ENCODE assay signal across 18 cellular contexts in the genomic region with DNA sequence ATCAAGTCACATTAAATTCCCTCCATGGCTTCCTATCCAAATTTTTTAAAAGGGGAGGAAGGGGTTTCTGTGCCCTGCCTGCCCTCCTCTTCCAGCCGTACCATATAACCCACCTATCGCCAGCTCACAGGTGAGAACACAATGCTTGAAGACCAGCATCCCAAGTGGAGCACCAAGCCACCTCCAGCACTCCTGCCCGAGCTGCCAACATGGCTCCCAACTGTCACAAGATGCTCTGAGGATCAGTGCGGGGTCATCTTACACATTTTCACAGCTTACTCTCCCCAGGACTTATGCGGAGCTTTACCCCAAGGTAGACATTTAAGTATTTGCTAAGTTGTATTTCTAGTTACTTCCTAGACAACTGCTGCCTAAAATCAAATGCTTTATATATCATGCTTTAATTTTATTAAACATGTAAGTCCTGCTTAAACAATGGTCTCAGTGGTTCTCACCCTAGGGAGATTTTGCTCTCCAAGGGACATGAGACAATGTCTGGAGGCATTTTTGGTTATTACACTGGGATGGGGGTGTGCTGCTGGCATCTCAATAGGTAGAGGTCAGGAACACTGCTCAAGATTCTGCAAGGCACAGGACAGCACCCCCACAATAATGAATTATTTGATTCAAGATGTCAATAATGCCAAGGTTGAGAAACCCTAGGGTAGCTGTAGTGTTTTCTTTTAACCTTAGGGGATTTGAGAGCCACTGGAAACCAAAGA. TPM values are rescaled to one million over a fixed set of nuclear protein-coding genes. Genes with fewer than 3 reads are reported as not detected.
A peak's percentile ranks its signal among the peaks of the same experiment; 100 is the strongest.
DNase-seq lines count a peak whose midpoint lies in the region; ATAC-seq and TF ChIP-seq lines count a peak whose summit lies in the region.
"Had no signal": no experiment of that assay in that cellular context is flagged by ENCODE, and none has a peak within 500 bp of the region (broad histone marks: within the 10 kb centered on the region; RNA-seq: fewer than 3 reads in every experiment).

No MANE protein-coding gene starts in this region.

- DNase-seq in DMS 273 (lab: John Stamatoyannopoulos, UW; ENCODE audit: unreplicated experiment) (peak; percentile 17), DMS 273 treated with DMSO at 0.1 percent for 48 hours (lab: John Stamatoyannopoulos, UW) (no peak), H9 (peak; percentile 32), neural progenitor cell (ENCODE audit: low spot score) (no peak), CD1c-positive myeloid dendritic cell (ENCODE audit: extremely low spot score) (no peak), mesothelial cell of epicardium (ENCODE audit: low spot score in 2 of 2, unreplicated experiment in 2 of 2) (no peak)
- no peak for DNase-seq in central memory CD8-positive, alpha-beta T cell (ENCODE audit: low spot score in 2 of 2)
- DNase-seq: DMS53, GM23248, KG1, NCI-H1092 treated with DMSO at 0.1 percent for 48 hours, NCI-H187 treated with DMSO at 0.1 percent for 48 hours, NCI-H446, PC-9, Right ventricle myocardium superior had no signal

- no peak overlapping the region for H2BK5ac ChIP-seq in H9 (ENCODE audit: insufficient read length, low read length)

- no peaks in the 10 kb centered on the region for H3K79me1 ChIP-seq in H9 (ENCODE audit: insufficient read depth, low read depth, low read length, poor library complexity, severe bottlenecking)

- H3K4me3 Mint-ChIP-seq in H9, result no peak overlapping the region
- no peak overlapping the region for H3K4me3 Mint-ChIP-seq in central memory CD8-positive, alpha-beta T cell
- no peak overlapping the region for H3K4me3 Mint-ChIP-seq in neural progenitor cell
- no peak overlapping the region for H3K4me3 Mint-ChIP-seq in mesothelial cell of epicardium

- H3K4me1 Mint-ChIP-seq in H9 (no peaks in the 10 kb centered on the region), neural progenitor cell (no peaks in the 10 kb centered on the region), mesothelial cell of epicardium (no peaks in the 10 kb centered on the region)
- no peaks in the 10 kb centered on the region for H3K4me1 Mint-ChIP-seq in central memory CD8-positive, alpha-beta T cell

- H3K9me3 Mint-ChIP-seq in H9, result no peaks in the 10 kb centered on the region
- H3K9me3 Mint-ChIP-seq in central memory CD8-positive, alpha-beta T cell, result no peaks in the 10 kb centered on the region
- H3K9me3 Mint-ChIP-seq in neural progenitor cell, result no peaks in the 10 kb centered on the region
- H3K9me3 Mint-ChIP-seq in mesothelial cell of epicardium, result no peaks in the 10 kb centered on the region

- H4K20me1 ChIP-seq in H9 (ENCODE audit: control insufficient read depth, insufficient read depth, insufficient read length) (no peaks in the 10 kb centered on the region), neural progenitor cell (ENCODE audit: low read depth) (no peaks in the 10 kb centered on the region)

- H3K4me1 ChIP-seq in H9 (ENCODE audit: insufficient read depth, low read length) (no peaks in the 10 kb centered on the region), neural progenitor cell (no peaks in the 10 kb centered on the region)
- H3K4me1 ChIP-seq: BLaER1 had no signal

- H3K4me2 ChIP-seq in H9 (ENCODE audit: insufficient read depth, insufficient read length, low read length) (no peak overlapping the region), neural progenitor cell (no peak overlapping the region)
- H3K4me2 ChIP-seq: BLaER1, PC-9 had no signal

- H3K18ac ChIP-seq in H9 (ENCODE audit: insufficient read length, low read depth, low read length), result no peak overlapping the region

- H3K4ac ChIP-seq in H9 (ENCODE audit: low read depth, low read length), result no peak overlapping the region

- H3K4me3 ChIP-seq in neural progenitor cell, result no peak overlapping the region
- H3K4me3 ChIP-seq: BLaER1, GM23248, PC-9 had no signal

- ATAC-seq in central memory CD8-positive, alpha-beta T cell (replicated peaks; ENCODE audit: extremely low read depth, poor library complexity, severe bottlenecking), result no peak
- ATAC-seq in GM21423 (IDR thresholded peaks at IDR 0.05; ENCODE audit: unreplicated experiment), result no peak

- H3K27ac ChIP-seq in H9 (ENCODE audit: insufficient read length, low read depth, low read length), result no peak overlapping the region
- peak overlapping the region; percentile 16 for H3K27ac ChIP-seq in neural progenitor cell
- H3K27ac ChIP-seq: 22Rv1, BLaER1, GM23248, PC-9 had no signal

- H2BK15ac ChIP-seq in H9 (ENCODE audit: low read depth, low read length), result no peak overlapping the region

- no peak overlapping the region for H3K9ac ChIP-seq in H9 (ENCODE audit: extremely low read depth, insufficient read length, low read length)
- H3K9ac ChIP-seq in neural progenitor cell, result no peak overlapping the region
- H3K9ac ChIP-seq: BLaER1, GM23248 had no signal

- H3K27me3 Mint-ChIP-seq in H9 (ENCODE audit: low read depth) (no peaks in the 10 kb centered on the region), neural progenitor cell (ENCODE audit: insufficient read depth, low read depth) (peaks cover 3% of the 10 kb centered on the region), mesothelial cell of epicardium (ENCODE audit: low read depth) (peaks cover 7% of the 10 kb centered on the region)
- H3K27me3 Mint-ChIP-seq in central memory CD8-positive, alpha-beta T cell, result no peaks in the 10 kb centered on the region

- no peak for TF ChIP-seq CTCF in H9 (conservative IDR thresholded peaks at IDR 0.05)
- no peak for TF ChIP-seq CTCF in neural progenitor cell (IDR thresholded peaks at IDR 0.05)
- no peak for TF ChIP-seq CTCF in mesothelial cell of epicardium (IDR thresholded peaks at IDR 0.05; ENCODE audit: unreplicated experiment)

- H4K8ac ChIP-seq in H9 (replicated peaks; ENCODE audit: insufficient read length, low read depth, low read length), result no peak overlapping the region

- WGBS in H9 (ENCODE audit: extremely low coverage, insufficient read length, low lambda C conversion rate), result no CpG with 5 or more reads among the region's 5 CpGs

- no peaks in the 10 kb centered on the region for H3K27me3 ChIP-seq in H9 (ENCODE audit: insufficient read depth, low read length)
- no peaks in the 10 kb centered on the region for H3K27me3 ChIP-seq in neural progenitor cell
- H3K27me3 ChIP-seq: BLaER1 had no signal

- no peak overlapping the region for H4K91ac ChIP-seq in H9 (ENCODE audit: insufficient read length, low read depth, low read length)

- H4K5ac ChIP-seq in H9 (ENCODE audit: insufficient read length, low read depth, low read length), result no peak overlapping the region

- no peak overlapping the region for H3K56ac ChIP-seq in H9 (ENCODE audit: insufficient read length, low read depth, low read length)

- H3K23me2 ChIP-seq in H9 (ENCODE audit: insufficient read length, low read depth, low read length, poor library complexity, severe bottlenecking), result no peaks in the 10 kb centered on the region

- no peak overlapping the region for H2BK12ac ChIP-seq in H9 (ENCODE audit: insufficient read length, low read depth, low read length)

- H2BK20ac ChIP-seq in H9 (ENCODE audit: low read depth, low read length, poor library complexity, severe bottlenecking), result no peak overlapping the region

- no peak overlapping the region for H3K23ac ChIP-seq in H9 (ENCODE audit: insufficient read length, low read depth, low read length)

- H3K9me3 ChIP-seq in H9 (ENCODE audit: control insufficient read depth, low read depth, low read length), result no peaks in the 10 kb centered on the region
- H3K9me3 ChIP-seq in neural progenitor cell (ENCODE audit: low read depth), result no peaks in the 10 kb centered on the region
- H3K9me3 ChIP-seq: BLaER1 had no signal

- H2BK120ac ChIP-seq in H9 (ENCODE audit: low read depth, low read length, poor library complexity, severe bottlenecking), result no peak overlapping the region

- peaks cover 13 to 26% (median 25%) of the 10 kb centered on the region in 3 experiments; a peak in 6 of 7 replicates for H3K36me3 Mint-ChIP-seq in H9 (ENCODE audit: insufficient read depth in 1 of 3, low read depth in 3 of 3)
- H3K36me3 Mint-ChIP-seq in central memory CD8-positive, alpha-beta T cell (ENCODE audit: insufficient read depth), result peaks cover 21% of the 10 kb centered on the region
- peaks cover 9% of the 10 kb centered on the region for H3K36me3 Mint-ChIP-seq in neural progenitor cell
- peaks cover 8% of the 10 kb centered on the region for H3K36me3 Mint-ChIP-seq in mesothelial cell of epicardium

- no peak overlapping the region for H2AK5ac ChIP-seq in H9 (ENCODE audit: insufficient read length, low read length)

- H3K27ac Mint-ChIP-seq in H9 (peak overlapping the region in 2 of 3 experiments; percentile 11 to 70; a peak in 1 of 7 replicates), neural progenitor cell (no peak overlapping the region), mesothelial cell of epicardium (no peak overlapping the region)
- peak overlapping the region; percentile 30 for H3K27ac Mint-ChIP-seq in central memory CD8-positive, alpha-beta T cell (ENCODE audit: low read depth)

- H3K14ac ChIP-seq in H9 (ENCODE audit: insufficient read depth, low read length), result no peak overlapping the region

- no peak overlapping the region for H3T11ph ChIP-seq in H9 (ENCODE audit: low read length)

- H2AFZ ChIP-seq in H9 (ENCODE audit: low read length) (no peak overlapping the region), neural progenitor cell (replicated peaks) (no peak overlapping the region)
- H2AFZ ChIP-seq: GM23248, PC-9 had no signal

- peaks cover 27% of the 10 kb centered on the region for H3F3A ChIP-seq in neural progenitor cell (ENCODE audit: low read depth)

- peaks cover 13% of the 10 kb centered on the region for H3K36me3 ChIP-seq in neural progenitor cell

- H3K79me2 ChIP-seq in H9 (ENCODE audit: insufficient read depth, low read length), result no peaks in the 10 kb centered on the region
- H3K79me2 ChIP-seq in neural progenitor cell (ENCODE audit: low read depth), result no peaks in the 10 kb centered on the region

RNA-seq across cellular contexts. Expression of gene SF3B1, which starts 45.8 kb away (rescaled TPM):
- total RNA-seq in H9 (2021) (267 and 278 TPM in 2 replicates), neural progenitor cell (ENCODE audit: low replicate concordance) (462 and 787 TPM in 2 replicates), mesothelial cell of epicardium (404 to 422 TPM (median 414 TPM) in 3 replicates)

Comparison
In these comparisons a context has a peak if more than half of its experiments do, and no peak if none do; other contexts are left out.
1. DNase-seq: peak in DMS 273 (single experiment) and H9 (single experiment); none in DMS 273 treated with DMSO at 0.1 percent for 48 hours (single experiment), central memory CD8-positive, alpha-beta T cell (0 of 2), neural progenitor cell (single experiment), CD1c-positive myeloid dendritic cell (single experiment) and mesothelial cell of epicardium (0 of 2).
2. H3K27ac Mint-ChIP-seq: peak in H9 (2 of 3) and central memory CD8-positive, alpha-beta T cell (single experiment); none in neural progenitor cell (single experiment) and mesothelial cell of epicardium (single experiment).